8 cellular contexts compared by ENCODE assay signal in genomic region chr6:157034433-157035230, GRCh38.
A peak's percentile ranks its signal among the peaks of the same experiment; 100 is the strongest.
DNase-seq lines count a peak whose midpoint lies in the region; ATAC-seq and TF ChIP-seq lines count a peak whose summit lies in the region.

No MANE protein-coding gene starts in this region.

- H3K9me3 ChIP-seq in CD4-positive, CD25-positive, alpha-beta regulatory T cell (ENCODE audit: control insufficient read depth in 2 of 2, low read length in 2 of 2), result no peaks in the 10 kb centered on the region
- H3K9me3 ChIP-seq in tibial nerve, result no peaks in the 10 kb centered on the region

- DNase-seq in CD4-positive, CD25-positive, alpha-beta regulatory T cell, result peak in 2 of 3 donors; percentile 48 to 68
- DNase-seq in H7 (peak; percentile 52), NCI-H526 treated with DMSO at 0.1 percent for 48 hours (lab: John Stamatoyannopoulos, UW) (peak; percentile 36), astrocyte of the cerebellum (ENCODE audit: low read depth) (no peak), kidney tubule cell (ENCODE audit: low spot score) (peak; percentile 67), tibial nerve (ENCODE audit: low spot score in 2 of 2) (no peak), head of caudate nucleus (no peak)
- DNase-seq in stimulated activated CD4-positive, alpha-beta T cell treated with anti-CD3 and anti-CD28 coated beads, Interleukin-2, amount 100 ng/mL, for 24 hours, result no peak

- H3K4me3 ChIP-seq in CD4-positive, CD25-positive, alpha-beta regulatory T cell (ENCODE audit: low read depth, low read length), result peak overlapping the region; percentile 89
- no peak overlapping the region for H3K4me3 ChIP-seq in H7 (ENCODE audit: insufficient read depth, low read depth, low read length)
- no peak overlapping the region for H3K4me3 ChIP-seq in astrocyte of the cerebellum (ENCODE audit: low read depth, low read length)
- H3K4me3 ChIP-seq in tibial nerve, result no peak overlapping the region

- H3K27ac ChIP-seq in CD4-positive, CD25-positive, alpha-beta regulatory T cell (ENCODE audit: insufficient read depth, low read length, poor library complexity, severe bottlenecking), result peak overlapping the region; percentile 69
- peak overlapping the region in 2 of 4 donors; percentile 81 to 85 for H3K27ac ChIP-seq in tibial nerve

- no peak for TF ChIP-seq EP300 in tibial nerve (IDR thresholded peaks at IDR 0.05)

- peak overlapping the region in 2 of 3 donors; percentile 88 for H3K27ac Mint-ChIP-seq in CD4-positive, CD25-positive, alpha-beta regulatory T cell

- no peaks in the 10 kb centered on the region for H3K27me3 ChIP-seq in CD4-positive, CD25-positive, alpha-beta regulatory T cell (ENCODE audit: control insufficient read depth, insufficient read depth, low read length)
- H3K27me3 ChIP-seq in H7 (ENCODE audit: control insufficient read depth, insufficient read depth, low read length), result no peaks in the 10 kb centered on the region
- H3K27me3 ChIP-seq in tibial nerve, result no peaks in the 10 kb centered on the region

- H3K4me1 Mint-ChIP-seq in CD4-positive, CD25-positive, alpha-beta regulatory T cell, result peaks cover 15 to 35% (median 28%) of the 10 kb centered on the region in 4 donors

- no peaks in the 10 kb centered on the region for H3K36me3 ChIP-seq in CD4-positive, CD25-positive, alpha-beta regulatory T cell (ENCODE audit: control insufficient read depth, insufficient read depth, low read length)
- H3K36me3 ChIP-seq in H7 (replicated peaks; ENCODE audit: control insufficient read depth, insufficient read depth, low read length), result no peaks in the 10 kb centered on the region
- peaks cover 0 to 4% (median 0%) of the 10 kb centered on the region in 3 donors for H3K36me3 ChIP-seq in tibial nerve

- no peaks in the 10 kb centered on the region for H3K36me3 Mint-ChIP-seq in CD4-positive, CD25-positive, alpha-beta regulatory T cell

- no peaks in the 10 kb centered on the region for H3K9me3 Mint-ChIP-seq in CD4-positive, CD25-positive, alpha-beta regulatory T cell

- intact Hi-C loops in head of caudate nucleus (cut with DNase I), result loop anchor here (5.0 kb wide), 1 partner anchor 148 kb away; no protein-coding TSS in a partner anchor

- H3K4me3 Mint-ChIP-seq in CD4-positive, CD25-positive, alpha-beta regulatory T cell, result peak overlapping the region; percentile 57 to 98 (median 96)

- no peaks in the 10 kb centered on the region for H3K27me3 Mint-ChIP-seq in CD4-positive, CD25-positive, alpha-beta regulatory T cell

- WGBS in tibial nerve, 2 donors, result 36 to 43% methylated on average over 6 of the region's 6 CpGs

- peaks cover 22% of the 10 kb centered on the region for H3K4me1 ChIP-seq in CD4-positive, CD25-positive, alpha-beta regulatory T cell (ENCODE audit: control insufficient read depth, insufficient read depth, low read length, poor library complexity, severe bottlenecking)
- H3K4me1 ChIP-seq in tibial nerve, result peaks cover 0 to 46% (median 20%) of the 10 kb centered on the region in 4 donors

- TF ChIP-seq POLR2A in tibial nerve (IDR thresholded peaks at IDR 0.05), result no peak

- TF ChIP-seq CTCF in astrocyte of the cerebellum (IDR thresholded peaks at IDR 0.05; ENCODE audit: low read depth, low read length, missing control alignments) (peak; percentile 63), tibial nerve (IDR thresholded peaks at IDR 0.05) (peak; percentile 30 to 66 (median 58))

- peak; percentile 61 to 62 for ATAC-seq in CD4-positive, CD25-positive, alpha-beta regulatory T cell (ENCODE audit: low read depth in 2 of 2)

- in situ Hi-C loops in astrocyte of the cerebellum (cut with HindIII; ENCODE audit: low sequenced_read_pairs), result no loop called here

Comparison
In these comparisons a context has a peak if more than half of its experiments do, and no peak if none do; other contexts are left out.
1. DNase-seq: peak in CD4-positive, CD25-positive, alpha-beta regulatory T cell (2 of 3), H7 (single experiment), NCI-H526 treated with DMSO at 0.1 percent for 48 hours (single experiment) and kidney tubule cell (single experiment); none in astrocyte of the cerebellum (single experiment), tibial nerve (0 of 2), stimulated activated CD4-positive, alpha-beta T cell treated with anti-CD3 and anti-CD28 coated beads, Interleukin-2, amount 100 ng/mL, for 24 hours (0 of 2) and head of caudate nucleus (0 of 42).